Comparison of ENCODE assay signal across 8 cellular contexts in genomic region chr19:48637948-48638830, GRCh38. TPM values are rescaled to one million over a fixed set of nuclear protein-coding genes. Genes with fewer than 3 reads are reported as not detected.
DNase-seq lines count a peak whose midpoint lies in the region; ATAC-seq and TF ChIP-seq lines count a peak whose summit lies in the region.

No MANE protein-coding gene starts in this region.

- ATAC-seq in GM18909 (IDR thresholded peaks at IDR 0.05; ENCODE audit: poor library complexity, unreplicated experiment) (peak; percentile 19), HG03442 (IDR thresholded peaks at IDR 0.05; ENCODE audit: unreplicated experiment) (peak; percentile 8)

- H3K27ac ChIP-seq in liver (ENCODE audit: low read depth in 1 of 2, low read length in 2 of 2) = peak overlapping the region; percentile 98 to 99

- no peaks in the 10 kb centered on the region for H3K27me3 ChIP-seq in liver (ENCODE audit: control insufficient read depth in 4 of 4, insufficient read depth in 4 of 4, low read length in 3 of 4)

- DNase-seq in AG09319 (ENCODE audit: extremely low read depth, low read depth) (peak; percentile 96), NCI-H524 treated with DMSO at 0.1 percent for 48 hours (lab: John Stamatoyannopoulos, UW) (peak; percentile 78), dermis blood vessel endothelial cell (peak; percentile 96)
- DNase-seq in activated CD4-positive, alpha-beta T cell treated with anti-CD3 and anti-CD28 coated beads, Interleukin-2, amount 50 U/mL, for 1 hour = peak; percentile 80
- peak; percentile 84 for DNase-seq in stimulated activated CD4-positive, alpha-beta T cell treated with anti-CD3 and anti-CD28 coated beads, Interleukin-4, amount 100 ng/mL, for 24 hours

- no peak for TF ChIP-seq RAD21 in liver (IDR thresholded peaks at IDR 0.05)

- TF ChIP-seq CTCF in AG09319 (IDR thresholded peaks at IDR 0.05; ENCODE audit: low read depth, low read length) (peak; percentile 6; the same call in 1 of the 2 replicates), liver (IDR thresholded peaks at IDR 0.05; ENCODE audit: low read depth, low read length, missing input control) (peak; percentile 6)

- H3K9ac ChIP-seq in liver (ENCODE audit: low read depth in 1 of 2, low read length in 2 of 2) = peak overlapping the region; percentile 72 to 94

- H3K4me1 ChIP-seq in liver (ENCODE audit: control insufficient read depth in 4 of 4, insufficient read depth in 4 of 4, low read length in 3 of 4) = peaks cover 12 to 47% (median 37%) of the 10 kb centered on the region in 4 donors

- 10% methylated on average over 29 of the region's 29 CpGs for WGBS in liver

- no peaks in the 10 kb centered on the region for H3K36me3 ChIP-seq in liver (ENCODE audit: control insufficient read depth in 4 of 4, insufficient read depth in 3 of 4, low read depth in 1 of 4, low read length in 3 of 4)

- H3K4me3 ChIP-seq in liver (ENCODE audit: low read depth in 1 of 3, low read length in 3 of 3) = peak overlapping the region; percentile 56 to 86 (median 59)

- H3K9me3 ChIP-seq in liver (ENCODE audit: control insufficient read depth in 4 of 4, low read length in 3 of 4) = no peaks in the 10 kb centered on the region

TF ChIP-seq in liver, 16 proteins besides CTCF, POLR2A, EP300 and RAD21:
- TF ChIP-seq GABPA (IDR thresholded peaks at IDR 0.05 in 1 of 2, conservative IDR thresholded peaks at IDR 0.05 in 1 of 2) = peak in 1 of 2 donors; percentile 7
- TF ChIP-seq EGR1 (IDR thresholded peaks at IDR 0.05; ENCODE audit: low read depth in 2 of 2) = no peak
- TF ChIP-seq TAF1 (conservative IDR thresholded peaks at IDR 0.05) = no peak
- TF ChIP-seq RXRA (IDR thresholded peaks at IDR 0.05) = no peak
- peak; percentile 49 for TF ChIP-seq NR2F2 (IDR thresholded peaks at IDR 0.05)
- peak; percentile 25 for TF ChIP-seq YY1 (IDR thresholded peaks at IDR 0.05)
- TF ChIP-seq FOXA1 (IDR thresholded peaks at IDR 0.05) = peak; percentile 7

RNA-seq across cellular contexts. Expression of gene DBP, which starts 1.0 kb away (rescaled TPM):
- 1.6 and 3.1 TPM in 2 replicates for total RNA-seq in dermis blood vessel endothelial cell
- 1 to 10 TPM; 2.3 to 4.5 TPM for total RNA-seq in liver
- 1 to 10 TPM; 1.2 to 1.3 TPM for polyA plus RNA-seq in liver

RNA-seq across cellular contexts. Expression of gene CA11, which starts 7.8 kb away (rescaled TPM):
- 1.7 and 4.8 TPM in 2 replicates for total RNA-seq in dermis blood vessel endothelial cell
- total RNA-seq in liver = under 1 TPM; 0.09 to 0.33 TPM
- polyA plus RNA-seq in liver = 1 to 10 TPM in 1 of 2 donors, under 1 TPM in 1; 0.35 to 1.1 TPM

RNA-seq across cellular contexts. Expression of gene SPHK2, which starts 18.9 kb away (rescaled TPM):
- 8.8 and 12.6 TPM in 2 replicates for total RNA-seq in dermis blood vessel endothelial cell
- total RNA-seq in liver = 10 to 100 TPM; 10.2 to 17.3 TPM
- polyA plus RNA-seq in liver = 10 to 100 TPM in 1 of 2 donors, 1 to 10 TPM in 1; 9.6 to 14.4 TPM

RNA-seq across cellular contexts. Expression of gene RPL18, which starts 19.2 kb away (rescaled TPM):
- total RNA-seq in dermis blood vessel endothelial cell (1,626 and 2,230 TPM in 2 replicates), liver (100 to 1,000 TPM; 502 to 830 TPM)
- polyA plus RNA-seq in liver = 100 to 1,000 TPM; 276 to 670 TPM

RNA-seq across cellular contexts. Expression of gene FAM83E, which starts 23.3 kb away (rescaled TPM):
- 0.51 TPM in 1 of 2 replicates, not detected in the other for total RNA-seq in dermis blood vessel endothelial cell
- under 1 TPM; 0.33 to 0.42 TPM for total RNA-seq in liver
- polyA plus RNA-seq in liver = under 1 TPM in 1 of 2 donors, not detected in 1; 0.20 TPM

Comparison
In these comparisons a context has a peak if more than half of its experiments do, and no peak if none do; other contexts are left out.
1. Peak in every context shown above with its lines: DNase-seq, ATAC-seq, H3K4me3 ChIP-seq and H3K27ac ChIP-seq.